Comparison of ENCODE assay signal across 1 cellular context in genomic region chr1:114388432-114389003, GRCh38.
TF ChIP-seq lines count a peak whose summit lies in the region.

No MANE protein-coding gene starts in this region.

TF ChIP-seq in K562, 482 proteins besides CTCF, POLR2A, EP300 and RAD21 (continued from another document and continues in another):
- TF ChIP-seq ZNF639 (CRISPR knock-in tag; conservative IDR thresholded peaks at IDR 0.05 in 1 of 2, IDR thresholded peaks at IDR 0.05 in 1 of 2) (0 out of 4 replicates have a peak, but pooled peaks of 1 of the 2 experiments have one; percentile 24), CBFA2T3 (IDR thresholded peaks at IDR 0.05) (peak; percentile 98), NBN (IDR thresholded peaks at IDR 0.05; ENCODE audit: low read depth) (peak; percentile 72; the same call in 1 of the 2 replicates), SMARCC2 (IDR thresholded peaks at IDR 0.05; ENCODE audit: low read depth) (peak; percentile 95), ZNF609 (CRISPR knock-in tag; IDR thresholded peaks at IDR 0.05; ENCODE audit: borderline replicate concordance) (no peak), ZNF174 (CRISPR knock-in tag; IDR thresholded peaks at IDR 0.05) (no peak), NFYB (IDR thresholded peaks at IDR 0.05; ENCODE audit: extremely low read depth, insufficient read length) (no peak), SOX6 (IDR thresholded peaks at IDR 0.05) (peak; percentile 98), ZBTB33 (CRISPR knock-in tag; IDR thresholded peaks at IDR 0.05) (no peak), CBFB (CRISPR knock-in tag; IDR thresholded peaks at IDR 0.05) (no peak), MIER1 (IDR thresholded peaks at IDR 0.05; ENCODE audit: low read depth) (no peak), ELK1 (CRISPR knock-in tag; IDR thresholded peaks at IDR 0.05) (no peak), PRDM10 (IDR thresholded peaks at IDR 0.05; ENCODE audit: partially characterized antibody) (peak; percentile 23), LEF1 (IDR thresholded peaks at IDR 0.05) (peak; percentile 98), SMAD3 (CRISPR knock-in tag; conservative IDR thresholded peaks at IDR 0.05) (no peak; the same call in 1 of the 2 replicates), SREBF1 (IDR thresholded peaks at IDR 0.05; ENCODE audit: borderline replicate concordance, low read depth, low read length) (no peak), TSC22D4 (tag; IDR thresholded peaks at IDR 0.05) (no peak), ILK (tag; IDR thresholded peaks at IDR 0.05; ENCODE audit: borderline replicate concordance, low read depth) (no peak), SMARCA5 (IDR thresholded peaks at IDR 0.05) (peak; percentile 55; the same call in 1 of the 2 replicates), DACH1 (IDR thresholded peaks at IDR 0.05; ENCODE audit: partially characterized antibody) (peak; percentile 79), SIX5 (IDR thresholded peaks at IDR 0.05; ENCODE audit: borderline replicate concordance in 1 of 2, insufficient read depth in 1 of 2, low read depth in 1 of 2, low read length in 2 of 2) (no peak), BMI1 (IDR thresholded peaks at IDR 0.05; ENCODE audit: low read length) (no peak), YBX1 (IDR thresholded peaks at IDR 0.05) (no peak)
- TF ChIP-seq, protein P1, sequence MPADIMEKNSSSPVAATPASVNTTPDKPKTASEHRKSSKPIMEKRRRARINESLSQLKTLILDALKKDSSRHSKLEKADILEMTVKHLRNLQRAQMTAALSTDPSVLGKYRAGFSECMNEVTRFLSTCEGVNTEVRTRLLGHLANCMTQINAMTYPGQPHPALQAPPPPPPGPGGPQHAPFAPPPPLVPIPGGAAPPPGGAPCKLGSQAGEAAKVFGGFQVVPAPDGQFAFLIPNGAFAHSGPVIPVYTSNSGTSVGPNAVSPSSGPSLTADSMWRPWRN (IDR thresholded peaks at IDR 0.05; ENCODE audit: low read depth) = peak; percentile 84
- TF ChIP-seq, protein P2, sequence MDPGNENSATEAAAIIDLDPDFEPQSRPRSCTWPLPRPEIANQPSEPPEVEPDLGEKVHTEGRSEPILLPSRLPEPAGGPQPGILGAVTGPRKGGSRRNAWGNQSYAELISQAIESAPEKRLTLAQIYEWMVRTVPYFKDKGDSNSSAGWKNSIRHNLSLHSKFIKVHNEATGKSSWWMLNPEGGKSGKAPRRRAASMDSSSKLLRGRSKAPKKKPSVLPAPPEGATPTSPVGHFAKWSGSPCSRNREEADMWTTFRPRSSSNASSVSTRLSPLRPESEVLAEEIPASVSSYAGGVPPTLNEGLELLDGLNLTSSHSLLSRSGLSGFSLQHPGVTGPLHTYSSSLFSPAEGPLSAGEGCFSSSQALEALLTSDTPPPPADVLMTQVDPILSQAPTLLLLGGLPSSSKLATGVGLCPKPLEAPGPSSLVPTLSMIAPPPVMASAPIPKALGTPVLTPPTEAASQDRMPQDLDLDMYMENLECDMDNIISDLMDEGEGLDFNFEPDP (CRISPR knock-in tag; IDR thresholded peaks at IDR 0.05) = no peak
- TF ChIP-seq, protein P3, sequence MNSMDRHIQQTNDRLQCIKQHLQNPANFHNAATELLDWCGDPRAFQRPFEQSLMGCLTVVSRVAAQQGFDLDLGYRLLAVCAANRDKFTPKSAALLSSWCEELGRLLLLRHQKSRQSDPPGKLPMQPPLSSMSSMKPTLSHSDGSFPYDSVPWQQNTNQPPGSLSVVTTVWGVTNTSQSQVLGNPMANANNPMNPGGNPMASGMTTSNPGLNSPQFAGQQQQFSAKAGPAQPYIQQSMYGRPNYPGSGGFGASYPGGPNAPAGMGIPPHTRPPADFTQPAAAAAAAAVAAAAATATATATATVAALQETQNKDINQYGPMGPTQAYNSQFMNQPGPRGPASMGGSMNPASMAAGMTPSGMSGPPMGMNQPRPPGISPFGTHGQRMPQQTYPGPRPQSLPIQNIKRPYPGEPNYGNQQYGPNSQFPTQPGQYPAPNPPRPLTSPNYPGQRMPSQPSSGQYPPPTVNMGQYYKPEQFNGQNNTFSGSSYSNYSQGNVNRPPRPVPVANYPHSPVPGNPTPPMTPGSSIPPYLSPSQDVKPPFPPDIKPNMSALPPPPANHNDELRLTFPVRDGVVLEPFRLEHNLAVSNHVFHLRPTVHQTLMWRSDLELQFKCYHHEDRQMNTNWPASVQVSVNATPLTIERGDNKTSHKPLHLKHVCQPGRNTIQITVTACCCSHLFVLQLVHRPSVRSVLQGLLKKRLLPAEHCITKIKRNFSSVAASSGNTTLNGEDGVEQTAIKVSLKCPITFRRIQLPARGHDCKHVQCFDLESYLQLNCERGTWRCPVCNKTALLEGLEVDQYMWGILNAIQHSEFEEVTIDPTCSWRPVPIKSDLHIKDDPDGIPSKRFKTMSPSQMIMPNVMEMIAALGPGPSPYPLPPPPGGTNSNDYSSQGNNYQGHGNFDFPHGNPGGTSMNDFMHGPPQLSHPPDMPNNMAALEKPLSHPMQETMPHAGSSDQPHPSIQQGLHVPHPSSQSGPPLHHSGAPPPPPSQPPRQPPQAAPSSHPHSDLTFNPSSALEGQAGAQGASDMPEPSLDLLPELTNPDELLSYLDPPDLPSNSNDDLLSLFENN (IDR thresholded peaks at IDR 0.05; ENCODE audit: low read depth in 2 of 2, low read length in 2 of 2) = peak in 1 of 2 experiments; percentile 86; a peak in 2 of 4 replicates
- TF ChIP-seq, protein P4, sequence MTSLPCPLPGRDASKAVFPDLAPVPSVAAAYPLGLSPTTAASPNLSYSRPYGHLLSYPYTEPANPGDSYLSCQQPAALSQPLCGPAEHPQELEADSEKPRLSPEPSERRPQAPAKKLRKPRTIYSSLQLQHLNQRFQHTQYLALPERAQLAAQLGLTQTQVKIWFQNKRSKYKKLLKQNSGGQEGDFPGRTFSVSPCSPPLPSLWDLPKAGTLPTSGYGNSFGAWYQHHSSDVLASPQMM (CRISPR knock-in tag; IDR thresholded peaks at IDR 0.05) = no peak
- TF ChIP-seq, protein P5, sequence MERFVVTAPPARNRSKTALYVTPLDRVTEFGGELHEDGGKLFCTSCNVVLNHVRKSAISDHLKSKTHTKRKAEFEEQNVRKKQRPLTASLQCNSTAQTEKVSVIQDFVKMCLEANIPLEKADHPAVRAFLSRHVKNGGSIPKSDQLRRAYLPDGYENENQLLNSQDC (CRISPR knock-in tag; IDR thresholded peaks at IDR 0.05) = no peak
- TF ChIP-seq, protein P6, sequence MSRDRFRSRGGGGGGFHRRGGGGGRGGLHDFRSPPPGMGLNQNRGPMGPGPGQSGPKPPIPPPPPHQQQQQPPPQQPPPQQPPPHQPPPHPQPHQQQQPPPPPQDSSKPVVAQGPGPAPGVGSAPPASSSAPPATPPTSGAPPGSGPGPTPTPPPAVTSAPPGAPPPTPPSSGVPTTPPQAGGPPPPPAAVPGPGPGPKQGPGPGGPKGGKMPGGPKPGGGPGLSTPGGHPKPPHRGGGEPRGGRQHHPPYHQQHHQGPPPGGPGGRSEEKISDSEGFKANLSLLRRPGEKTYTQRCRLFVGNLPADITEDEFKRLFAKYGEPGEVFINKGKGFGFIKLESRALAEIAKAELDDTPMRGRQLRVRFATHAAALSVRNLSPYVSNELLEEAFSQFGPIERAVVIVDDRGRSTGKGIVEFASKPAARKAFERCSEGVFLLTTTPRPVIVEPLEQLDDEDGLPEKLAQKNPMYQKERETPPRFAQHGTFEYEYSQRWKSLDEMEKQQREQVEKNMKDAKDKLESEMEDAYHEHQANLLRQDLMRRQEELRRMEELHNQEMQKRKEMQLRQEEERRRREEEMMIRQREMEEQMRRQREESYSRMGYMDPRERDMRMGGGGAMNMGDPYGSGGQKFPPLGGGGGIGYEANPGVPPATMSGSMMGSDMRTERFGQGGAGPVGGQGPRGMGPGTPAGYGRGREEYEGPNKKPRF (IDR thresholded peaks at IDR 0.05; ENCODE audit: low read depth, low read length) = no peak
